31 cellular contexts compared by ENCODE assay signal in genomic region chr7:133452611-133453010, GRCh38.
"Had no signal": no experiment of that assay in that cellular context is flagged by ENCODE, and none has a peak within 500 bp of the region (broad histone marks: within the 10 kb centered on the region; RNA-seq: fewer than 3 reads in every experiment).

No MANE protein-coding gene starts in this region.

- H3K4me3 Mint-ChIP-seq: immature natural killer cell; naive B cell; natural killer cell; nephron progenitor cell; neural progenitor cell; stimulated activated memory B cell treated with anti-CD40 and anti-IgM and Interleukin-4, amounts not matched to agents 10 μg/mL and 1 μg/mL and 100 μg/mL, for 72 hours had no signal

- DNase-seq: immature natural killer cell; kidney; left colon; left lung; lower lobe of right lung; mammary epithelial cell; mesenchymal stem cell; naive B cell; natural killer cell; nephron progenitor cell; occipital lobe; ovary; right lobe of liver; stimulated activated CD4-positive, alpha-beta T cell treated with anti-CD3 and anti-CD28 coated beads, Interleukin-1b, Interleukin-23, amount 100 ng/mL, for 48 hours; stimulated activated CD4-positive, alpha-beta T cell treated with anti-CD3 and anti-CD28 coated beads, Interleukin-2, amount 100 ng/mL, for 48 hours; stimulated activated CD4-positive, alpha-beta T cell treated with anti-CD3 and anti-CD28 coated beads, Interleukin-4, amount 100 ng/mL, for 4 hours; stimulated activated CD8-positive, alpha-beta memory T cell treated with anti-CD3 and anti-CD28 coated beads, Interleukin-4, amount 100 ng/mL, for 48 hours; stimulated activated naive CD8-positive, alpha-beta T cell treated with anti-CD3 and anti-CD28 coated beads, Interleukin-15, Interleukin-2, amounts not matched to agents 100 U/mL and 50 U/mL, for 24 hours; stomach; testis; thyroid gland; transverse colon; upper lobe of left lung had no signal

- H2AFZ ChIP-seq: hepatocyte, neural progenitor cell had no signal

- ATAC-seq: left colon; left lung; lower lobe of right lung; right lobe of liver; stimulated activated memory B cell treated with anti-CD40 and anti-IgM and Interleukin-4, amounts not matched to agents 10 μg/mL and 1 μg/mL and 100 μg/mL, for 72 hours; stimulated activated naive CD8-positive, alpha-beta T cell treated with anti-CD3 and anti-CD28 coated beads, Interleukin-15, Interleukin-2, amounts not matched to agents 100 U/mL and 50 U/mL, for 24 hours had no signal

- H3K27me3 ChIP-seq: hepatocyte, left lung, neural progenitor cell, neutrophil, ovary, right atrium auricular region, right lobe of liver, stomach, testis, thyroid gland, transverse colon, upper lobe of left lung, vagina had no signal

- H3K36me3 ChIP-seq: left lung, lower lobe of right lung, neural progenitor cell, neutrophil, ovary, right atrium auricular region, right lobe of liver, stomach, thyroid gland, transverse colon, upper lobe of left lung, vagina had no signal

- H3K9ac ChIP-seq: neural progenitor cell had no signal

- H3K4me1 ChIP-seq: left lung, lower lobe of right lung, neural progenitor cell, right atrium auricular region, right lobe of liver, stomach, testis, thyroid gland, transverse colon, upper lobe of left lung, vagina had no signal

- H3K9me3 Mint-ChIP-seq: immature natural killer cell; naive B cell; natural killer cell; nephron progenitor cell; neural progenitor cell; stimulated activated memory B cell treated with anti-CD40 and anti-IgM and Interleukin-4, amounts not matched to agents 10 μg/mL and 1 μg/mL and 100 μg/mL, for 72 hours had no signal

- H3K27ac Mint-ChIP-seq: immature natural killer cell; nephron progenitor cell; neural progenitor cell; progenitor cell of endocrine pancreas; stimulated activated memory B cell treated with anti-CD40 and anti-IgM and Interleukin-4, amounts not matched to agents 10 μg/mL and 1 μg/mL and 100 μg/mL, for 72 hours had no signal

- H3K27ac ChIP-seq: hepatocyte, left lung, lower lobe of right lung, neural progenitor cell, neutrophil, ovary, right atrium auricular region, right lobe of liver, stomach, testis, thyroid gland, transverse colon, upper lobe of left lung, vagina had no signal

- H3K36me3 Mint-ChIP-seq: natural killer cell, neural progenitor cell had no signal

- H3K4me3 ChIP-seq: hepatocyte, left lung, lower lobe of right lung, neural progenitor cell, ovary, right atrium auricular region, right lobe of liver, smooth muscle cell, stomach, testis, thyroid gland, transverse colon, upper lobe of left lung, vagina had no signal

- H3K9me3 ChIP-seq: left lung, lower lobe of right lung, neutrophil, ovary, right atrium auricular region, right lobe of liver, stomach, testis, thyroid gland, transverse colon, upper lobe of left lung, vagina had no signal

- H3K4me2 ChIP-seq: hepatocyte, neural progenitor cell, smooth muscle cell had no signal

- H3K4me1 Mint-ChIP-seq: nephron progenitor cell, neural progenitor cell had no signal

- H3K79me2 ChIP-seq: hepatocyte had no signal

- H3K27me3 Mint-ChIP-seq: naive B cell; progenitor cell of endocrine pancreas; stimulated activated memory B cell treated with anti-CD40 and anti-IgM and Interleukin-4, amounts not matched to agents 10 μg/mL and 1 μg/mL and 100 μg/mL, for 72 hours had no signal
